13 cellular contexts compared by ENCODE assay signal in genomic region chr16:49352923-49353322, GRCh38. TPM values are rescaled to one million over a fixed set of nuclear protein-coding genes. Genes with fewer than 3 reads are reported as not detected.
A peak's percentile ranks its signal among the peaks of the same experiment; 100 is the strongest.
DNase-seq lines count a peak whose midpoint lies in the region; TF ChIP-seq lines count a peak whose summit lies in the region.
"Had no signal": no experiment of that assay in that cellular context is flagged by ENCODE, and none has a peak within 500 bp of the region (broad histone marks: within the 10 kb centered on the region; RNA-seq: fewer than 3 reads in every experiment).

No MANE protein-coding gene starts in this region.

- H3K14ac ChIP-seq in trophoblast cell (ENCODE audit: low read length) = no peak overlapping the region

- no peak overlapping the region for H2BK12ac ChIP-seq in trophoblast cell (ENCODE audit: low read length)

- no peak overlapping the region for H3K4me3 ChIP-seq in epithelial cell of proximal tubule (ENCODE audit: low read depth, low read length)
- H3K4me3 ChIP-seq in spleen = no peak overlapping the region
- H3K4me3 ChIP-seq in coronary artery = no peak overlapping the region
- no peak overlapping the region for H3K4me3 ChIP-seq in trophoblast cell (ENCODE audit: low read depth, low read length)
- H3K4me3 ChIP-seq: thoracic aorta had no signal

- DNase-seq in 8988T (peak; percentile 46), EH (ENCODE audit: low read depth) (peak; percentile 22), NCI-H524 treated with DMSO at 0.1 percent for 48 hours (lab: John Stamatoyannopoulos, UW) (peak; percentile 58), epithelial cell of proximal tubule (ENCODE audit: low read depth) (no peak), spleen (no peak), coronary artery (ENCODE audit: low spot score) (no peak), cortex of kidney (lab: John Stamatoyannopoulos, UW) (no peak), trophoblast cell (no peak)
- DNase-seq: activated CD4-positive, alpha-beta T cell treated with anti-CD3 and anti-CD28 coated beads for 48 hours; DMS153 had no signal

- H3K4me1 ChIP-seq in spleen = peaks cover 0 to 31% (median 5%) of the 10 kb centered on the region in 6 donors
- no peaks in the 10 kb centered on the region for H3K4me1 ChIP-seq in trophoblast cell (ENCODE audit: control insufficient read depth in 1 of 2, insufficient read depth in 2 of 2, low read length in 2 of 2)

- no peak overlapping the region for H2BK120ac ChIP-seq in trophoblast cell (ENCODE audit: insufficient read depth, low read length, poor library complexity)

- H3K9me3 ChIP-seq in spleen (no peaks in the 10 kb centered on the region), trophoblast cell (ENCODE audit: insufficient read depth, low read depth, low read length) (peaks cover 3% of the 10 kb centered on the region)
- H3K9me3 ChIP-seq: thoracic aorta had no signal

- intact Hi-C loops in spleen (cut with DNase I; ENCODE audit: low total_unique reads) = loop anchor here (5.0 kb wide), 1 partner anchor 666 kb away; no protein-coding TSS in a partner anchor

- no peaks in the 10 kb centered on the region for H3K36me3 ChIP-seq in spleen
- H3K36me3 ChIP-seq in trophoblast cell (ENCODE audit: control insufficient read depth in 1 of 2, insufficient read depth in 2 of 2, low read length in 2 of 2) = no peaks in the 10 kb centered on the region
- H3K36me3 ChIP-seq: thoracic aorta had no signal

- H3K79me1 ChIP-seq in trophoblast cell (ENCODE audit: low read length) = no peaks in the 10 kb centered on the region

- H3K27ac ChIP-seq in spleen (peak overlapping the region in 4 of 8 donors; percentile 4 to 48 (median 32)), coronary artery (no peak overlapping the region), trophoblast cell (ENCODE audit: low read depth, low read length) (no peak overlapping the region)
- H3K27ac ChIP-seq: thoracic aorta had no signal

- H2AFZ ChIP-seq in trophoblast cell (ENCODE audit: insufficient read depth, low read length, poor library complexity) = no peak overlapping the region

- H3K4ac ChIP-seq in trophoblast cell (ENCODE audit: low read depth, low read length) = no peak overlapping the region

- no peak overlapping the region for H4K12ac ChIP-seq in trophoblast cell (ENCODE audit: low read depth, low read length)

- H3K27me3 ChIP-seq in spleen (replicated peaks in 1 of 7) (peaks cover 0 to 52% (median 4%) of the 10 kb centered on the region in 7 donors), trophoblast cell (ENCODE audit: insufficient read depth, low read length) (no peaks in the 10 kb centered on the region)

- H2AK5ac ChIP-seq in trophoblast cell (ENCODE audit: low read length) = no peak overlapping the region

- H3K23ac ChIP-seq in trophoblast cell (ENCODE audit: low read length) = no peak overlapping the region

- no peaks in the 10 kb centered on the region for H3K79me2 ChIP-seq in trophoblast cell (ENCODE audit: control insufficient read depth, insufficient read depth, low read length, poor library complexity)

- WGBS in spleen, 5 donors = 47 to 51% (median 49%) methylated on average over 5 of the region's 5 CpGs
- no CpG with 5 or more reads among the region's 5 CpGs for WGBS in trophoblast cell (ENCODE audit: extremely low coverage, insufficient coverage, insufficient read length)

- H2BK5ac ChIP-seq in trophoblast cell (ENCODE audit: low read depth, low read length, poor library complexity) = no peak overlapping the region

- TF ChIP-seq CTCF in epithelial cell of proximal tubule (conservative IDR thresholded peaks at IDR 0.05; ENCODE audit: low read depth, low read length) (peak; percentile 39), spleen (IDR thresholded peaks at IDR 0.05 in 8 of 11, conservative IDR thresholded peaks at IDR 0.05 in 3 of 11) (no peak), coronary artery (IDR thresholded peaks at IDR 0.05) (no peak)

- H4K8ac ChIP-seq in trophoblast cell (ENCODE audit: low read depth, low read length) = no peak overlapping the region

- TF ChIP-seq POLR2A in spleen (IDR thresholded peaks at IDR 0.05) = no peak

- no peak overlapping the region for H3K4me2 ChIP-seq in trophoblast cell (ENCODE audit: low read length)

- H3K18ac ChIP-seq in trophoblast cell (ENCODE audit: low read length) = no peak overlapping the region

- no peak overlapping the region for H4K91ac ChIP-seq in trophoblast cell (ENCODE audit: low read depth, low read length)

- H3K9ac ChIP-seq in trophoblast cell (ENCODE audit: low read length) = no peak overlapping the region

RNA-seq across cellular contexts. Expression of gene C16orf78, which starts 20.7 kb away (rescaled TPM):
- total RNA-seq in epithelial cell of proximal tubule (not detected in 2 replicates), spleen (not detected)
- polyA plus RNA-seq in spleen = not detected
- polyA plus RNA-seq in trophoblast cell (2013) = not detected in 2 replicates
- total RNA-seq: activated naive CD4-positive, alpha-beta T cell treated with anti-CD3 and anti-CD28 coated beads, Interleukin-2, amount 50 U/mL, for 72 hours; fibroblast of lung; thoracic aorta had no signal
- polyA plus RNA-seq: fibroblast of lung had no signal

Comparison
In these comparisons a context has a peak if more than half of its experiments do, and no peak if none do; other contexts are left out.
1. DNase-seq: peak in 8988T (single experiment), EH (single experiment) and NCI-H524 treated with DMSO at 0.1 percent for 48 hours (single experiment); none in epithelial cell of proximal tubule (single experiment), spleen (single experiment), coronary artery (single experiment), cortex of kidney (single experiment) and trophoblast cell (0 of 2).